Comparison of ENCODE assay signal across 8 cellular contexts in the genomic region with DNA sequence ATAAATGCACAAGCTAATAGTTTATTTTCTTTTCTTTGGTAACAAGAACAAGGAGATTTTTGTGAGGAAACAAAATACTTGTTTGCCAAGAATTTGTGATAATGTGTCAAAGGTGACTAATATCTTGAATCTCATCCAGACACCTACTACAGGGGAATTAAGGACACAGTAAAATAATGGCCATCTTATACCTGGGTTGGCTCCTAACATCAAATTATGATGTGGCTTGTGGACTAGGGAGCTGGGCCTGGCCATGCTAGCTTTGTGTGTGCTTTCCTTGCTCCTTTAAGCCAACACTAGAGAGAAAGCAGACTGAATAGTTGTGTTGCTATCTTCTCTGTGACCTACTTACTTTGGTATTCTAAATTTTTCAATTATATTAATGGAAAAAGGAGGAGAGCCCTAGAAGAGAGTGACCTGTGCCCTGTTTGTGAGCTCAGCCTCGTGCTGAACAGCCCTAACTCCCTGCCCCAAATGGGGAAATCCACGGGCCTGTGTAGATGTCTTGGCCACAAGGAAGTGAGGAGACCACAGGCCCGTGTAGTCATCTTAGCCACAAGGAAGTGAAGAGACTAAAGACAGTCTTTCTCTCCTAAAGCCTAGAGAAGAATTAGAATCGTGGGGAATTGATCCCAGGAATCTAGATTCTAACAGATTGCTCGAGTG. TPM values are rescaled to one million over a fixed set of nuclear protein-coding genes. Genes with fewer than 3 reads are reported as not detected.
A peak's percentile ranks its signal among the peaks of the same experiment; 100 is the strongest.
DNase-seq lines count a peak whose midpoint lies in the region; ATAC-seq and TF ChIP-seq lines count a peak whose summit lies in the region.

No MANE protein-coding gene starts in this region.

- TF ChIP-seq POLR2A in spleen (IDR thresholded peaks at IDR 0.05) = no peak

- TF ChIP-seq CTCF in spleen (IDR thresholded peaks at IDR 0.05 in 8 of 11, conservative IDR thresholded peaks at IDR 0.05 in 3 of 11) (no peak), type B pancreatic cell (conservative IDR thresholded peaks at IDR 0.05) (no peak)

- no peak overlapping the region for H3K27ac Mint-ChIP-seq in type B pancreatic cell

- H3K27ac ChIP-seq in spleen = peak overlapping the region in 7 of 8 donors; percentile 27 to 65 (median 46)

- no peaks in the 10 kb centered on the region for H3K27me3 ChIP-seq in spleen (replicated peaks in 1 of 7)

- ATAC-seq in GM18870 (IDR thresholded peaks at IDR 0.05; ENCODE audit: unreplicated experiment) (peak; percentile 97), HG02870 (IDR thresholded peaks at IDR 0.05; ENCODE audit: unreplicated experiment) (peak; percentile 98)

- H3K4me1 Mint-ChIP-seq in type B pancreatic cell (ENCODE audit: unreplicated experiment) = no peaks in the 10 kb centered on the region

- H3K4me3 Mint-ChIP-seq in type B pancreatic cell = no peak overlapping the region

- H3K36me3 Mint-ChIP-seq in type B pancreatic cell = no peaks in the 10 kb centered on the region

- H3K27me3 Mint-ChIP-seq in type B pancreatic cell = no peaks in the 10 kb centered on the region

- peaks cover 29 to 60% (median 41%) of the 10 kb centered on the region in 6 donors for H3K4me1 ChIP-seq in spleen

- H3K4me3 ChIP-seq in spleen = no peak overlapping the region

- DNase-seq in NOMO-1 treated with dmso at 0.1 percent for 144 hours (lab: John Stamatoyannopoulos, UW; ENCODE audit: unreplicated experiment) = peak; percentile 78
- peak; percentile 60 for DNase-seq in fibroblast of peridontal ligament (ENCODE audit: extremely low read depth)
- DNase-seq in spleen = peak; percentile 86
- no peak for DNase-seq in type B pancreatic cell (ENCODE audit: extremely low spot score, unreplicated experiment)
- DNase-seq in cerebellar nuclear complex (lab: John Stamatoyannopoulos, UW) = no peak
- no peak for DNase-seq in NCI-H1105 treated with DMSO at 0.1 percent for 48 hours (lab: John Stamatoyannopoulos, UW)

- intact Hi-C loops in spleen (cut with DNase I; ENCODE audit: low total_unique reads) = no loop called here

- no peaks in the 10 kb centered on the region for H3K9me3 Mint-ChIP-seq in type B pancreatic cell

- H3K9me3 ChIP-seq in spleen = peaks cover 0 to 9% (median 0%) of the 10 kb centered on the region in 8 donors

- H3K36me3 ChIP-seq in spleen = no peaks in the 10 kb centered on the region

- WGBS in spleen, 5 donors = 23 to 36% (median 29%) methylated on average over 5 of the region's 5 CpGs

RNA-seq across cellular contexts. Expression of a gene that starts 23.3 kb away (rescaled TPM):
- total RNA-seq in spleen (100 to 1,000 TPM; 104 to 199 (median 147) TPM), type B pancreatic cell (ENCODE audit: low replicate concordance) (10.9 and 11.7 TPM in 2 replicates)
- polyA plus RNA-seq in spleen = 10 to 100 TPM; 23.1 to 32.7 (median 24.4) TPM

Comparison
In these comparisons a context has a peak if more than half of its experiments do, and no peak if none do; other contexts are left out.
1. DNase-seq: peak in NOMO-1 treated with dmso at 0.1 percent for 144 hours (single experiment), fibroblast of peridontal ligament (single experiment) and spleen (single experiment); none in type B pancreatic cell (single experiment), cerebellar nuclear complex (0 of 2) and NCI-H1105 treated with DMSO at 0.1 percent for 48 hours (single experiment).